Comparison of ENCODE assay signal across 21 cellular contexts in genomic region chr1:104787866-104788510, GRCh38.
"Had no signal": no experiment of that assay in that cellular context is flagged by ENCODE, and none has a peak within 500 bp of the region (broad histone marks: within the 10 kb centered on the region; RNA-seq: fewer than 3 reads in every experiment).

No MANE protein-coding gene starts in this region.

- H3K4me3 ChIP-seq: neural progenitor cell, pancreas, suprapubic skin, tibial artery, upper lobe of left lung, vagina had no signal

- H3K27me3 Mint-ChIP-seq: dendritic cell treated with granulocyte-macrophage colony-stimulating factor and Interleukin-4, amounts not matched to agents 40 ng/mL and 50 ng/mL, for 4 days; effector memory CD8-positive, alpha-beta T cell; memory B cell; natural killer cell treated with Interleukin-12 subunit alpha and Interleukin-12 subunit beta and Interleukin-15 and Interleukin-18, amount 100 ng/mL, for 72 hours; progenitor cell of endocrine pancreas had no signal

- ATAC-seq: effector memory CD8-positive, alpha-beta T cell; foreskin keratinocyte; left lobe of liver; natural killer cell treated with Interleukin-12 subunit alpha and Interleukin-12 subunit beta and Interleukin-15 and Interleukin-18, amount 100 ng/mL, for 72 hours; pancreas; stimulated activated naive CD8-positive, alpha-beta T cell treated with anti-CD3 and anti-CD28 coated beads, Interleukin-15, Interleukin-2, amounts not matched to agents 100 U/mL and 50 U/mL, for 24 hours had no signal

- H3K27ac ChIP-seq: foreskin keratinocyte, neural progenitor cell, pancreas, suprapubic skin, tibial artery, upper lobe of left lung, vagina had no signal

- H3K27ac Mint-ChIP-seq: dendritic cell treated with granulocyte-macrophage colony-stimulating factor and Interleukin-4, amounts not matched to agents 40 ng/mL and 50 ng/mL, for 4 days; effector memory CD8-positive, alpha-beta T cell; immature natural killer cell; memory B cell; natural killer cell treated with Interleukin-12 subunit alpha and Interleukin-12 subunit beta and Interleukin-15 and Interleukin-18, amount 100 ng/mL, for 72 hours; neural progenitor cell; progenitor cell of endocrine pancreas had no signal

- H3K4me3 Mint-ChIP-seq: dendritic cell treated with granulocyte-macrophage colony-stimulating factor and Interleukin-4, amounts not matched to agents 40 ng/mL and 50 ng/mL, for 4 days; effector memory CD8-positive, alpha-beta T cell; immature natural killer cell; memory B cell; natural killer cell treated with Interleukin-12 subunit alpha and Interleukin-12 subunit beta and Interleukin-15 and Interleukin-18, amount 100 ng/mL, for 72 hours; neural progenitor cell had no signal

- H3K36me3 ChIP-seq: neural progenitor cell, pancreas, suprapubic skin, tibial artery, upper lobe of left lung, vagina had no signal

- H3K4me1 Mint-ChIP-seq: immature natural killer cell, memory B cell, neural progenitor cell had no signal

- H3K36me3 Mint-ChIP-seq: immature natural killer cell; memory B cell; natural killer cell treated with Interleukin-12 subunit alpha and Interleukin-12 subunit beta and Interleukin-15 and Interleukin-18, amount 100 ng/mL, for 72 hours; neural progenitor cell had no signal

- H3K27me3 ChIP-seq: foreskin keratinocyte, neural progenitor cell, pancreas, suprapubic skin, tibial artery, upper lobe of left lung, vagina had no signal

- H3K9me3 Mint-ChIP-seq: dendritic cell treated with granulocyte-macrophage colony-stimulating factor and Interleukin-4, amounts not matched to agents 40 ng/mL and 50 ng/mL, for 4 days; memory B cell; neural progenitor cell had no signal

- H3K9me3 ChIP-seq: pancreas, suprapubic skin, tibial artery, upper lobe of left lung, vagina had no signal

- H3K4me1 ChIP-seq: foreskin keratinocyte, neural progenitor cell, pancreas, suprapubic skin, tibial artery, upper lobe of left lung, vagina had no signal

- DNase-seq: effector memory CD8-positive, alpha-beta T cell; erythroblast; foreskin keratinocyte; immature natural killer cell; midbrain; occipital lobe; right cardiac atrium; small intestine; stimulated activated CD4-positive, alpha-beta T cell treated with anti-CD3 and anti-CD28 coated beads, Interleukin-2, amount 100 ng/mL, for 48 hours; stimulated activated naive CD8-positive, alpha-beta T cell treated with anti-CD3 and anti-CD28 coated beads, Interleukin-15, Interleukin-2, amounts not matched to agents 100 U/mL and 50 U/mL, for 24 hours; tibial artery had no signal
